15 cellular contexts compared by ENCODE assay signal in the genomic region with DNA sequence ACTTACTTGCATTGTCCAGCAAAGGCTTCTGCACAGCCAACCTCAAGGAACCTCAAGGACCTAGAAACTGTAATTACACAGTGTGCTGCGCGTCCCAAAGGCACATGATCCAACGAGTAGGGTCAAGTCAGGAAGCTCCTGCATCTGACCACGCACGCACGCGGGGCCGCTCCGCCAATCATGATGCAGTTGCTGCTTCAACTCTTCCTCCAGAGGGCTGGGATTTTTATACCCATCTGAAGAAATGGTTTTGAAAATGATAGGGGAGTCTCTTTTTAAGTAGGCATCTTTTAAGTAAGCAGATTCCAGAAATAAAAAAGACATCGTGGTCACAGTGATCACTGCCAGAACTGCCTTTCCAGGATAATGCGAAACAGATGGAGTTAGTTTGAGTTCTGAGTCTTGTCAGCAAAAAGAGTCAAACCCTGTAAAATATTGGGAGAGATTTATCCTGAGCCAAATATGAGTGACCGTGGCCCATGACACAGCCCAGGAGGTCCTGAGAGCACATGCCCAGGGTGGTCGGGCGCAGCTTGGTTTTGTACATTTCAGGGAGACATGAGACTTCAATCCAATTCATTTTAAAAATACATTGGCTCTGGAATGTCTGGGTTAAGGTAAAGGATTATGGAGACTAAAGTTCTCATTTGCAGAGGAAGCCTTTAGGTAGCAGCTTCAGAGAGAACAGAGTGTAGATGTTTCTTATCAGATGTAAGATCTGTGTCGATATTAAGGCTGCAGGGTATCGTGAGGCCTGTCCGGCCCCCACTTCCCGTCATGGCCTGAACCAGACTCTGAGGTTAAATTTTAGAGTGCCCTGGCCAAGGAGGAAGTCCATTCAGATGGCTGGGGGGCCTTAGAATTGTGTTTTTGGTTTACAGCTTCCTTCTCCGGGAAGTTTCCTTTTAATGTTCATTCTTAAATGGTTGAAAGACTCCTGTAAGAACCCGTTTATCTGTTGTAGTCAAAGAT. TPM values are rescaled to one million over a fixed set of nuclear protein-coding genes. Genes with fewer than 3 reads are reported as not detected.
DNase-seq lines count a peak whose midpoint lies in the region; ATAC-seq and TF ChIP-seq lines count a peak whose summit lies in the region.
"Had no signal": no experiment of that assay in that cellular context is flagged by ENCODE, and none has a peak within 500 bp of the region (broad histone marks: within the 10 kb centered on the region; RNA-seq: fewer than 3 reads in every experiment).

No MANE protein-coding gene starts in this region.

- ATAC-seq in heart left ventricle: peak in 3 of 4 donors; percentile 22 to 41 (median 36)
- no peak for ATAC-seq in activated CD4-positive, alpha-beta T cell treated with anti-CD3 and anti-CD28 coated beads for 36 hours
- ATAC-seq: HCT116 had no signal

- H3K36me3 Mint-ChIP-seq in activated CD4-positive, alpha-beta T cell treated with anti-CD3 and anti-CD28 coated beads for 36 hours (ENCODE audit: low read depth): no peaks in the 10 kb centered on the region

- H3K4me1 Mint-ChIP-seq in activated CD4-positive, alpha-beta T cell treated with anti-CD3 and anti-CD28 coated beads for 36 hours: peaks cover 4% of the 10 kb centered on the region

- no peak overlapping the region for H3K27ac Mint-ChIP-seq in activated CD4-positive, alpha-beta T cell treated with anti-CD3 and anti-CD28 coated beads for 36 hours
- H3K27ac Mint-ChIP-seq: immature natural killer cell, progenitor cell of endocrine pancreas had no signal

- H3K9me3 ChIP-seq in heart left ventricle (no peaks in the 10 kb centered on the region), skeletal muscle tissue (ENCODE audit: control insufficient read depth in 3 of 3, low read length in 3 of 3) (no peaks in the 10 kb centered on the region)

- H3K27me3 Mint-ChIP-seq in activated CD4-positive, alpha-beta T cell treated with anti-CD3 and anti-CD28 coated beads for 36 hours: peaks cover 26% of the 10 kb centered on the region

- CTCF ChIA-PET in activated CD4-positive, alpha-beta T cell treated with anti-CD3 and anti-CD28 coated beads for 36 hours (lab: Charles Lee): no interaction called here

- WGBS in heart left ventricle, 4 donors: 48 to 60% (median 58%) methylated on average over 20 of the region's 20 CpGs

- TF ChIP-seq CTCF in heart left ventricle (IDR thresholded peaks at IDR 0.05): no peak

- H3K9ac ChIP-seq in skeletal muscle tissue (ENCODE audit: low read depth in 1 of 3, low read length in 3 of 3): no peak overlapping the region

- H3K27me3 ChIP-seq in heart left ventricle (peaks cover 0 to 8% (median 0%) of the 10 kb centered on the region in 9 donors), skeletal muscle tissue (ENCODE audit: control insufficient read depth in 3 of 3, insufficient read depth in 3 of 3, low read length in 3 of 3) (peaks cover 2 to 18% (median 14%) of the 10 kb centered on the region in 3 donors)

- H3K36me3 ChIP-seq in heart left ventricle: no peaks in the 10 kb centered on the region
- no peaks in the 10 kb centered on the region for H3K36me3 ChIP-seq in skeletal muscle tissue (ENCODE audit: control insufficient read depth in 3 of 3, insufficient read depth in 3 of 3, low read length in 3 of 3)

- DNase-seq in GF-D8 (lab: John Stamatoyannopoulos, UW) (peak; percentile 5), UCSD-AML1 (lab: John Stamatoyannopoulos, UW; ENCODE audit: unreplicated experiment) (peak; percentile 31), heart left ventricle (peak in 2 of 5 donors; percentile 61 to 77), NCI-H187 treated with DMSO at 0.1 percent for 48 hours (lab: John Stamatoyannopoulos, UW) (no peak)
- DNase-seq in activated naive CD4-positive, alpha-beta T cell treated with Interleukin-2 at 50 U/mL for 16 hours: no peak
- DNase-seq in activated CD4-positive, alpha-beta T cell treated with anti-CD3 and anti-CD28 coated beads for 36 hours: no peak
- DNase-seq in stimulated activated CD4-positive, alpha-beta T cell treated with anti-CD3 and anti-CD28 coated beads, Interleukin-2, amount 100 ng/mL, for 24 hours: no peak
- DNase-seq: DMS53, immature natural killer cell, T-helper 9 cell had no signal

- H3K4me3 Mint-ChIP-seq in activated CD4-positive, alpha-beta T cell treated with anti-CD3 and anti-CD28 coated beads for 36 hours: no peak overlapping the region
- H3K4me3 Mint-ChIP-seq: immature natural killer cell had no signal

- H3K27ac ChIP-seq in heart left ventricle (peak overlapping the region; percentile 52 to 87 (median 74)), skeletal muscle tissue (ENCODE audit: low read depth, low read length) (peak overlapping the region; percentile 80)

- H3K4me1 ChIP-seq in heart left ventricle (peaks cover 0 to 63% (median 44%) of the 10 kb centered on the region in 12 donors), skeletal muscle tissue (ENCODE audit: control insufficient read depth in 3 of 3, insufficient read depth in 3 of 3, low read length in 3 of 3) (peaks cover 21 to 36% (median 33%) of the 10 kb centered on the region in 3 donors)

- POLR2A ChIA-PET in activated CD4-positive, alpha-beta T cell treated with anti-CD3 and anti-CD28 coated beads for 36 hours (lab: Charles Lee): no interaction called here

- no peak overlapping the region for H3K4me3 ChIP-seq in heart left ventricle
- no peak overlapping the region for H3K4me3 ChIP-seq in skeletal muscle tissue (ENCODE audit: low read length in 3 of 3)
- H3K4me3 ChIP-seq: coronary artery had no signal

- no peak for TF ChIP-seq POLR2A in heart left ventricle (IDR thresholded peaks at IDR 0.05)

- peaks cover 2% of the 10 kb centered on the region for H3K9me3 Mint-ChIP-seq in activated CD4-positive, alpha-beta T cell treated with anti-CD3 and anti-CD28 coated beads for 36 hours (ENCODE audit: low read depth)

- intact Hi-C loops in heart left ventricle (cut with DNase I): loop anchor here in 4 of 10 donors (2.0 to 10.0 kb wide), 3 partner anchors 37 to 97 kb away; no protein-coding TSS in a partner anchor
- intact Hi-C loops in activated CD4-positive, alpha-beta T cell treated with anti-CD3 and anti-CD28 coated beads for 36 hours (cut with DNase I, micrococcal nuclease): no loop called here

RNA-seq across cellular contexts. Expression of a gene that starts 34.2 kb away (rescaled TPM):
- total RNA-seq in heart left ventricle (under 1 TPM in 4 of 9 donors, not detected in 5; 0.11 to 0.29 (median 0.21) TPM), skeletal muscle tissue (not detected)
- polyA plus RNA-seq in heart left ventricle: under 1 TPM; 0.12 to 0.15 TPM
- not detected for total RNA-seq in activated CD4-positive, alpha-beta T cell treated with anti-CD3 and anti-CD28 coated beads for 36 hours
- total RNA-seq: NCI-H460, progenitor cell of endocrine pancreas had no signal
- polyA plus RNA-seq: immature natural killer cell had no signal

RNA-seq across cellular contexts. Expression of a gene that starts 47.3 kb away (rescaled TPM):
- total RNA-seq in heart left ventricle: under 1 TPM in 2 of 9 donors, not detected in 7; 0.16 to 0.50 TPM
- polyA plus RNA-seq in heart left ventricle: under 1 TPM; 0.04 to 0.11 TPM
- not detected for total RNA-seq in skeletal muscle tissue
- total RNA-seq in activated CD4-positive, alpha-beta T cell treated with anti-CD3 and anti-CD28 coated beads for 36 hours: not detected
- total RNA-seq: NCI-H460, progenitor cell of endocrine pancreas had no signal
- polyA plus RNA-seq: immature natural killer cell had no signal

Comparison
In these comparisons a context has a peak if more than half of its experiments do, and no peak if none do; other contexts are left out.
1. DNase-seq: peak in GF-D8 (single experiment) and UCSD-AML1 (single experiment); none in activated naive CD4-positive, alpha-beta T cell treated with Interleukin-2 at 50 U/mL for 16 hours (single experiment), activated CD4-positive, alpha-beta T cell treated with anti-CD3 and anti-CD28 coated beads for 36 hours (single experiment), stimulated activated CD4-positive, alpha-beta T cell treated with anti-CD3 and anti-CD28 coated beads, Interleukin-2, amount 100 ng/mL, for 24 hours (0 of 2) and NCI-H187 treated with DMSO at 0.1 percent for 48 hours (single experiment).